Comparison of ENCODE assay signal across 21 cellular contexts in the genomic region with DNA sequence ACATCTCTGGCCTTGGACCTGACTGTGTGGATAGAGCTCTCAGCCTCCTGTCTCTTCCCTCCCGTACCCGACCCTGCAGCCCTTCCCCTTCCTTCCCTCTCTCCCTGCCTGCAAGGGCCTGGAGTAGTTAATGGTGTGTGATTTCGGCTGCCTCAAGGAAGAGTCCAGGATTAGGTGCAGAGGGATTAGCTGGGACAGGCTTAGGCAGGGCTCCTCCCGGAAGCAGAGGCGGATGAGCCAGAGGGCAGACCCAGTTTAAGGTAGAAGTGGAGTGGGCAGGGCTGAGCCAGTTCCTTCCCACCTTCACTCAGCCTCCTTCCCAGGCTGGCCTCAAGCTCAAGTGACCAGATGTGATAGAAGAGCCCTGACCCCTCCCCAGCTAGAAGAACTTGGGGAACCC. TPM values are rescaled to one million over a fixed set of nuclear protein-coding genes. Genes with fewer than 3 reads are reported as not detected.
A peak's percentile ranks its signal among the peaks of the same experiment; 100 is the strongest.
DNase-seq lines count a peak whose midpoint lies in the region; ATAC-seq and TF ChIP-seq lines count a peak whose summit lies in the region.
"Had no signal": no experiment of that assay in that cellular context is flagged by ENCODE, and none has a peak within 500 bp of the region (broad histone marks: within the 10 kb centered on the region; RNA-seq: fewer than 3 reads in every experiment).

No MANE protein-coding gene starts in this region.

- no peaks in the 10 kb centered on the region for H3K9me2 ChIP-seq in GM23338 (ENCODE audit: insufficient read depth)

- H3K36me3 ChIP-seq in GM23338 (ENCODE audit: insufficient read depth): no peaks in the 10 kb centered on the region
- H3K36me3 ChIP-seq: cardiac muscle cell had no signal

- H3K36me3 Mint-ChIP-seq in Calu3 (ENCODE audit: insufficient read depth, unreplicated experiment) (peaks cover 11% of the 10 kb centered on the region), GM23338 (ENCODE audit: low read depth) (no peaks in the 10 kb centered on the region)

- no peak overlapping the region for H3K4me2 ChIP-seq in GM23338

- no peaks in the 10 kb centered on the region for H3F3A ChIP-seq in GM23338 (replicated peaks; ENCODE audit: low read depth)

- H2AFZ ChIP-seq in GM23338: no peak overlapping the region

- peaks cover 8% of the 10 kb centered on the region for H3K4me1 Mint-ChIP-seq in Calu3 (ENCODE audit: low read depth, unreplicated experiment)
- H3K4me1 Mint-ChIP-seq in GM23338: peaks cover 6% of the 10 kb centered on the region

- H4K20me1 ChIP-seq in GM23338 (replicated peaks; ENCODE audit: insufficient read depth): no peaks in the 10 kb centered on the region

- POLR2A ChIA-PET in RWPE1 (lab: Yijun Ruan, JAX; ENCODE audit: low non-redundant PET): no interaction called here

- TF ChIP-seq CTCF in RWPE1 (conservative IDR thresholded peaks at IDR 0.05; ENCODE audit: low read depth) (no peak), foreskin keratinocyte (conservative IDR thresholded peaks at IDR 0.05) (no peak), Calu3 (IDR thresholded peaks at IDR 0.05; ENCODE audit: unreplicated experiment) (no peak), GM23338 (conservative IDR thresholded peaks at IDR 0.05; ENCODE audit: low read depth in 2 of 2) (no peak)

- DNase-seq in CD1c-positive myeloid dendritic cell (ENCODE audit: extremely low spot score) (peak; percentile 5), RWPE1 (ENCODE audit: low spot score) (peak; percentile 70), foreskin keratinocyte (peak; percentile 68 to 81), sciatic nerve (ENCODE audit: low spot score) (peak; percentile 34), Calu3 (no peak), GM23338 (ENCODE audit: low spot score) (no peak), globus pallidus (ENCODE audit: low spot score) (no peak)
- DNase-seq in activated CD4-positive, alpha-beta T cell treated with anti-CD3 and anti-CD28 coated beads for 1 hour: no peak
- DNase-seq: activated CD8-positive, alpha-beta memory T cell treated with anti-CD3 and anti-CD28 coated beads for 24 hours; effector CD4-positive, alpha-beta T cell; H9; KBM-7; midbrain; NCI-H187 treated with DMSO at 0.1 percent for 48 hours; NCI-H446; SIG-M5; stimulated activated naive CD4-positive, alpha-beta T cell treated with Interleukin-2 at 50 U/mL for 16 hours; T-helper 2 cell had no signal

- H3K4me3 Mint-ChIP-seq in Calu3 (ENCODE audit: low read depth, unreplicated experiment) (no peak overlapping the region), GM23338 (no peak overlapping the region)
- H3K4me3 Mint-ChIP-seq: H9 had no signal

- intact Hi-C loops in sciatic nerve (cut with DNase I): no loop called here
- intact Hi-C loops in Calu3 (cut with micrococcal nuclease; ENCODE audit: unreplicated experiment): no loop called here

- no peak overlapping the region for H3K27ac Mint-ChIP-seq in Calu3 (ENCODE audit: unreplicated experiment)
- no peak overlapping the region for H3K27ac Mint-ChIP-seq in GM23338

- H3K4me3 ChIP-seq in GM23338: no peak overlapping the region
- H3K4me3 ChIP-seq: cardiac muscle cell had no signal

- H3K79me2 ChIP-seq in GM23338 (replicated peaks; ENCODE audit: insufficient read depth): no peaks in the 10 kb centered on the region

- H3K4me1 ChIP-seq in foreskin keratinocyte (peaks cover 25% of the 10 kb centered on the region), GM23338 (ENCODE audit: insufficient read depth) (no peaks in the 10 kb centered on the region)

- H3K9me3 Mint-ChIP-seq in Calu3 (ENCODE audit: low read depth, unreplicated experiment): no peaks in the 10 kb centered on the region
- no peaks in the 10 kb centered on the region for H3K9me3 Mint-ChIP-seq in GM23338
- H3K9me3 Mint-ChIP-seq: H9 had no signal

- CTCF ChIA-PET in RWPE1 (lab: Yijun Ruan, JAX) (interaction anchor here (0.5 to 3.6 kb wide), 5 partner anchors 22 to 44 kb away, joined by 3 to 26 read pairs (median 4); no protein-coding TSS in a partner anchor), Calu3 (lab: Charles Lee) (no interaction called here)

- H3K27me3 Mint-ChIP-seq in Calu3 (ENCODE audit: unreplicated experiment): peaks cover 23% of the 10 kb centered on the region
- H3K27me3 Mint-ChIP-seq in GM23338 (ENCODE audit: insufficient read depth, low read depth, poor library complexity): peaks cover 27% of the 10 kb centered on the region

- ATAC-seq in foreskin keratinocyte (peak; percentile 82), sciatic nerve (no peak), GM23338 (no peak)

- BruUV-seq in Calu3 (replicated peaks; lab: Mats Ljungman, UMichigan): no TSS peak

- H3K27ac ChIP-seq in RWPE1 (peak overlapping the region; percentile 97), foreskin keratinocyte (peak overlapping the region; percentile 93), GM23338 (ENCODE audit: low read depth) (no peak overlapping the region)
- H3K27ac ChIP-seq: cardiac muscle cell had no signal

- H3K27me3 ChIP-seq in foreskin keratinocyte: no peaks in the 10 kb centered on the region
- peaks cover 25% of the 10 kb centered on the region for H3K27me3 ChIP-seq in GM23338 (ENCODE audit: insufficient read depth)

TF ChIP-seq in GM23338, 12 proteins besides CTCF, POLR2A, EP300 and RAD21 (continues in another document):
- TF ChIP-seq POLR2AphosphoS5 (IDR thresholded peaks at IDR 0.05; ENCODE audit: low read depth) (no peak), ZNF462 (CRISPR knock-in tag; IDR thresholded peaks at IDR 0.05) (no peak), ZNF331 (CRISPR knock-in tag; IDR thresholded peaks at IDR 0.05; ENCODE audit: low read depth) (no peak), JUNB (IDR thresholded peaks at IDR 0.05; ENCODE audit: unreplicated experiment) (no peak), EZH2phosphoT487 (IDR thresholded peaks at IDR 0.05; ENCODE audit: unreplicated experiment) (no peak), EZH2 (IDR thresholded peaks at IDR 0.05; ENCODE audit: low read depth, unreplicated experiment) (no peak)

RNA-seq across cellular contexts. Expression of gene GUCY2D, which starts 16.7 kb away (rescaled TPM):
- 0.49 TPM in 1 of 2 replicates, not detected in the other for total RNA-seq in foreskin keratinocyte
- 0.26 and 0.44 TPM in 2 replicates for polyA plus RNA-seq in foreskin keratinocyte
- total RNA-seq in sciatic nerve: not detected
- not detected in 2 replicates for total RNA-seq in Calu3 (2022)
- total RNA-seq in GM23338 (2014; rRNA removed; shearing (Covaris generic)): 0.07 TPM in 1 of 2 replicates, not detected in the other
- polyA plus RNA-seq in GM23338 (2016; fragmentation: Nextera tagmentation; extraction: Ambion mirVana): 0.08 and 0.96 TPM in 2 replicates
- total RNA-seq: renal cortical epithelial cell had no signal

RNA-seq across cellular contexts. Expression of gene ALOX15B, which starts 19.7 kb away (rescaled TPM):
- 6.5 and 6.9 TPM in 2 replicates for total RNA-seq in foreskin keratinocyte
- 6.2 and 7.4 TPM in 2 replicates for polyA plus RNA-seq in foreskin keratinocyte
- total RNA-seq in sciatic nerve: not detected
- total RNA-seq in Calu3 (2022): not detected in 2 replicates
- total RNA-seq in GM23338 (2014; rRNA removed; shearing (Covaris generic)): 0.39 and 0.45 TPM in 2 replicates
- polyA plus RNA-seq in GM23338 (2016; fragmentation: Nextera tagmentation; extraction: Ambion mirVana): 0.33 and 0.42 TPM in 2 replicates
- total RNA-seq: Daoy, H9 had no signal

Comparison
In these comparisons a context has a peak if more than half of its experiments do, and no peak if none do; other contexts are left out.
1. DNase-seq: peak in CD1c-positive myeloid dendritic cell (single experiment), RWPE1 (single experiment), foreskin keratinocyte (2 of 2) and sciatic nerve (single experiment); none in Calu3 (single experiment), GM23338 (single experiment), activated CD4-positive, alpha-beta T cell treated with anti-CD3 and anti-CD28 coated beads for 1 hour (single experiment) and globus pallidus (single experiment).